In genomic region chr12:119363037-119363436, GRCh38 we compare ENCODE assay signal across 20 cellular contexts. TPM values are rescaled to one million over a fixed set of nuclear protein-coding genes. Genes with fewer than 3 reads are reported as not detected.
A peak's percentile ranks its signal among the peaks of the same experiment; 100 is the strongest.
DNase-seq lines count a peak whose midpoint lies in the region; ATAC-seq and TF ChIP-seq lines count a peak whose summit lies in the region.
"Had no signal": no experiment of that assay in that cellular context is flagged by ENCODE, and none has a peak within 500 bp of the region (broad histone marks: within the 10 kb centered on the region; RNA-seq: fewer than 3 reads in every experiment).

No MANE protein-coding gene starts in this region.

- H3K36me3 Mint-ChIP-seq in WTC11 = peaks cover 18% of the 10 kb centered on the region
- H3K36me3 Mint-ChIP-seq: CD8-positive, alpha-beta T cell had no signal

- ATAC-seq in WTC11 = no peak; the same call in 1 of the 2 replicates
- ATAC-seq: A549; CD8-positive, alpha-beta T cell; Panc1; Right ventricle myocardium inferior had no signal

- peaks cover 17% of the 10 kb centered on the region for H3K9me3 Mint-ChIP-seq in WTC11
- H3K9me3 Mint-ChIP-seq: CD8-positive, alpha-beta T cell had no signal

- H3K9me3 ChIP-seq in iPS-18a (ENCODE audit: control insufficient read depth, low read depth, low read length) (no peaks in the 10 kb centered on the region), spleen (peaks cover 0 to 11% (median 0%) of the 10 kb centered on the region in 8 donors)
- H3K9me3 ChIP-seq: A549 had no signal

- no peak overlapping the region for H3K4me3 ChIP-seq in iPS-18a (ENCODE audit: low read length)
- no peak overlapping the region for H3K4me3 ChIP-seq in spleen
- H3K4me3 ChIP-seq: A549 had no signal

- TF ChIP-seq CTCF in WTC11 (IDR thresholded peaks at IDR 0.05) (no peak), spleen (IDR thresholded peaks at IDR 0.05 in 8 of 11, conservative IDR thresholded peaks at IDR 0.05 in 3 of 11) (no peak)

- 84 to 93% (median 90%) methylated on average over 4 of the region's 4 CpGs for WGBS in spleen, 5 donors

- H3K27me3 ChIP-seq in iPS-18a (ENCODE audit: control insufficient read depth, insufficient read depth, low read length) = no peaks in the 10 kb centered on the region
- no peaks in the 10 kb centered on the region for H3K27me3 ChIP-seq in spleen (replicated peaks in 1 of 7)

- CTCF ChIA-PET in WTC11 (lab: Charles Lee) = interaction anchor here (1.0 to 1.8 kb wide), 4 partner anchors 50 to 210 kb away, joined by 3 to 6 read pairs (median 6); no protein-coding TSS in a partner anchor

- intact Hi-C loops in spleen (cut with DNase I; ENCODE audit: low total_unique reads) = no loop called here

- H3K27ac Mint-ChIP-seq in WTC11 = peak overlapping the region; percentile 96
- H3K27ac Mint-ChIP-seq: CD8-positive, alpha-beta T cell had no signal

- TF ChIP-seq POLR2A in spleen (IDR thresholded peaks at IDR 0.05) = no peak

- peaks cover 38% of the 10 kb centered on the region for H3K4me1 Mint-ChIP-seq in WTC11

- DNase-seq in DMS79 treated with DMSO at 0.1 percent for 48 hours (lab: John Stamatoyannopoulos, UW) (peak; percentile 89), NCI-H187 treated with DMSO at 0.1 percent for 48 hours (lab: John Stamatoyannopoulos, UW) (peak; percentile 67), WTC11 (ENCODE audit: low spot score) (no peak), RPMI8226 (no peak), retina (no peak), spleen (no peak)
- DNase-seq: Calu3; CD8-positive, alpha-beta T cell; KG1; NCI-H1930; NCI-H2227 treated with DMSO at 0.1 percent for 48 hours; NCI-H526; SW 1271 had no signal

- H3K36me3 ChIP-seq in iPS-18a (ENCODE audit: control insufficient read depth, low read depth, low read length) (no peaks in the 10 kb centered on the region), spleen (no peaks in the 10 kb centered on the region)

- H3K27ac ChIP-seq in iPS-18a (ENCODE audit: low read length) (peak overlapping the region; percentile 59), spleen (no peak overlapping the region)
- H3K27ac ChIP-seq: A549 had no signal

- peaks cover 28% of the 10 kb centered on the region for H3K4me1 ChIP-seq in iPS-18a (ENCODE audit: control insufficient read depth, low read depth, low read length)
- no peaks in the 10 kb centered on the region for H3K4me1 ChIP-seq in spleen
- H3K4me1 ChIP-seq: A549 had no signal

- no peak overlapping the region for H3K4me3 Mint-ChIP-seq in WTC11
- H3K4me3 Mint-ChIP-seq: CD8-positive, alpha-beta T cell had no signal

- POLR2A ChIA-PET in WTC11 (lab: Charles Lee) = no interaction called here

- no peaks in the 10 kb centered on the region; the same call in 1 of the 2 replicates for H3K27me3 Mint-ChIP-seq in WTC11 (ENCODE audit: low read depth)

- H3K9ac ChIP-seq in iPS-18a (ENCODE audit: low read length) = no peak overlapping the region

TF ChIP-seq in WTC11, 78 proteins besides CTCF, POLR2A, EP300 and RAD21:
- no peak for TF ChIP-seq ZNF396 (CRISPR knock-in tag; IDR thresholded peaks at IDR 0.05; ENCODE audit: borderline replicate concordance)
- TF ChIP-seq NR1H2 (CRISPR knock-in tag; IDR thresholded peaks at IDR 0.05) = no peak
- no peak for TF ChIP-seq ATF2 (CRISPR knock-in tag; IDR thresholded peaks at IDR 0.05; ENCODE audit: borderline replicate concordance, low read depth)
- TF ChIP-seq RELA (CRISPR knock-in tag; IDR thresholded peaks at IDR 0.05; ENCODE audit: borderline replicate concordance) = no peak
- TF ChIP-seq KAT7 (CRISPR knock-in tag; IDR thresholded peaks at IDR 0.05; ENCODE audit: borderline replicate concordance) = no peak
- TF ChIP-seq FOXK1 (CRISPR knock-in tag; IDR thresholded peaks at IDR 0.05) = no peak
- TF ChIP-seq SMAD3 (CRISPR knock-in tag; IDR thresholded peaks at IDR 0.05; ENCODE audit: borderline replicate concordance) = no peak
- no peak for TF ChIP-seq STAT6 (CRISPR knock-in tag; conservative IDR thresholded peaks at IDR 0.05; ENCODE audit: low read depth)
- TF ChIP-seq ZNF121 (CRISPR knock-in tag; IDR thresholded peaks at IDR 0.05) = no peak
- TF ChIP-seq ZMAT4 (CRISPR knock-in tag; IDR thresholded peaks at IDR 0.05) = no peak
- no peak for TF ChIP-seq TEAD1 (CRISPR knock-in tag; IDR thresholded peaks at IDR 0.05)
- no peak for TF ChIP-seq ZNF416 (CRISPR knock-in tag; IDR thresholded peaks at IDR 0.05)
- no peak for TF ChIP-seq ZNF232 (CRISPR knock-in tag; IDR thresholded peaks at IDR 0.05)
- no peak for TF ChIP-seq FOXP1 (CRISPR knock-in tag; IDR thresholded peaks at IDR 0.05; ENCODE audit: borderline replicate concordance)
- TF ChIP-seq ZNF317 (CRISPR knock-in tag; IDR thresholded peaks at IDR 0.05; ENCODE audit: borderline replicate concordance, low read depth) = no peak
- no peak for TF ChIP-seq ATF1 (CRISPR knock-in tag; IDR thresholded peaks at IDR 0.05)
- no peak for TF ChIP-seq GRHL2 (CRISPR knock-in tag; IDR thresholded peaks at IDR 0.05; ENCODE audit: insufficient replicate concordance, severe bottlenecking)
- no peak for TF ChIP-seq SOX15 (CRISPR knock-in tag; IDR thresholded peaks at IDR 0.05)
- TF ChIP-seq IRF2 (CRISPR knock-in tag; IDR thresholded peaks at IDR 0.05; ENCODE audit: borderline replicate concordance, low read depth) = no peak
TF ChIP-seq in WTC11: peak in this region for 0.

RNA-seq across cellular contexts. Expression of gene CCDC60, which starts 28.5 kb away (rescaled TPM):
- 0.57 to 1.1 TPM (median 0.82 TPM) in 3 replicates for total RNA-seq in WTC11 (2021)
- total RNA-seq in spleen = not detected
- not detected for polyA plus RNA-seq in spleen
- total RNA-seq: Calu3; CD8-positive, alpha-beta T cell; H4; Right ventricle myocardium inferior; SK-MEL-5 had no signal
- polyA plus RNA-seq: BJ had no signal

Comparison
In these comparisons a context has a peak if more than half of its experiments do, and no peak if none do; other contexts are left out.
1. DNase-seq: peak in DMS79 treated with DMSO at 0.1 percent for 48 hours (single experiment) and NCI-H187 treated with DMSO at 0.1 percent for 48 hours (single experiment); none in WTC11 (single experiment), RPMI8226 (single experiment), retina (single experiment) and spleen (single experiment).